Comparison of ENCODE assay signal across 11 cellular contexts in genomic region chr17:6638046-6638908, GRCh38. TPM values are rescaled to one million over a fixed set of nuclear protein-coding genes. Genes with fewer than 3 reads are reported as not detected.
DNase-seq lines count a peak whose midpoint lies in the region; ATAC-seq, FAIRE-seq and TF ChIP-seq lines count a peak whose summit lies in the region.
"Had no signal": no experiment of that assay in that cellular context is flagged by ENCODE, and none has a peak within 500 bp of the region (broad histone marks: within the 10 kb centered on the region; RNA-seq: fewer than 3 reads in every experiment).

No MANE protein-coding gene starts in this region.

- TF ChIP-seq CTCF in A549 (IDR thresholded peaks at IDR 0.05) (no peak), DND-41 (IDR thresholded peaks at IDR 0.05; ENCODE audit: borderline replicate concordance, extremely low read depth, low read length, poor library complexity, severe bottlenecking) (no peak)
- TF ChIP-seq CTCF in activated CD8-positive, alpha-beta T cell treated with anti-CD3 and anti-CD28 coated beads for 36 hours (IDR thresholded peaks at IDR 0.05): no peak

- WGBS in A549 (ENCODE audit: missing lambda C conversion rate): 87% methylated on average over 23 of the region's 24 CpGs

- no peak for TF ChIP-seq POLR2A in A549 (IDR thresholded peaks at IDR 0.05; ENCODE audit: low read length)

- no peak overlapping the region for H2AFZ ChIP-seq in DND-41 (ENCODE audit: low read depth, low read length)

- no peak for TF ChIP-seq EP300 in A549 (IDR thresholded peaks at IDR 0.05)

- no peaks in the 10 kb centered on the region for H3K27me3 Mint-ChIP-seq in activated CD8-positive, alpha-beta T cell treated with anti-CD3 and anti-CD28 coated beads for 36 hours
- H3K27me3 Mint-ChIP-seq in memory B cell: no peaks in the 10 kb centered on the region

- H3K4me3 ChIP-seq in A549 (no peak overlapping the region), DND-41 (ENCODE audit: low read depth in 1 of 2, low read length in 2 of 2) (0 out of 4 replicates have a peak overlapping the region, but pooled peaks of 1 of the 2 experiments have one; percentile 67)

- H3K27me3 ChIP-seq in DND-41 (ENCODE audit: insufficient read depth, low read length, poor library complexity): no peaks in the 10 kb centered on the region

- no peak for FAIRE-seq in A549 (lab: Jason Lieb, UNC)

- H3K79me2 ChIP-seq in DND-41 (ENCODE audit: insufficient read depth, low read length): peaks cover 43% of the 10 kb centered on the region

- H3K36me3 Mint-ChIP-seq in activated CD8-positive, alpha-beta T cell treated with anti-CD3 and anti-CD28 coated beads for 36 hours (ENCODE audit: low read depth): peaks cover 32% of the 10 kb centered on the region
- H3K36me3 Mint-ChIP-seq in memory B cell: peaks cover 14% of the 10 kb centered on the region

- H3K4me1 ChIP-seq in A549 (peaks cover 22% of the 10 kb centered on the region), DND-41 (ENCODE audit: insufficient read depth, low read length) (peaks cover 36% of the 10 kb centered on the region)

- no peaks in the 10 kb centered on the region for H3K9me3 Mint-ChIP-seq in activated CD8-positive, alpha-beta T cell treated with anti-CD3 and anti-CD28 coated beads for 36 hours
- H3K9me3 Mint-ChIP-seq in memory B cell: no peaks in the 10 kb centered on the region

- CTCF ChIA-PET in A549 (lab: Yijun Ruan, JAX): interaction anchor here (0.8 to 4.2 kb wide), 7 partner anchors 9 to 383 kb away, joined by 3 to 24 read pairs (median 5); no protein-coding TSS in a partner anchor
- CTCF ChIA-PET in activated CD8-positive, alpha-beta T cell treated with anti-CD3 and anti-CD28 coated beads for 36 hours (lab: Charles Lee): no interaction called here

- DNase-seq in A549 (ENCODE audit: low read depth in 1 of 2, low spot score in 1 of 2): no peak
- DNase-seq in DND-41: no peak
- no peak for DNase-seq in activated CD8-positive, alpha-beta T cell treated with anti-CD3 and anti-CD28 coated beads for 36 hours
- DNase-seq in memory B cell (ENCODE audit: low spot score in 2 of 2): no peak
- DNase-seq in NCI-H510A treated with DMSO at 0.1 percent for 48 hours (lab: John Stamatoyannopoulos, UW): no peak
- no peak for DNase-seq in C1 segment of cervical spinal cord (lab: John Stamatoyannopoulos, UW)
- DNase-seq: activated CD4-positive, alpha-beta T cell treated with anti-CD3 and anti-CD28 coated beads for 1 hour; DMS79 treated with DMSO at 0.1 percent for 48 hours; NCI-H1436 had no signal

- peak overlapping the region; percentile 51 for H3K4me3 Mint-ChIP-seq in activated CD8-positive, alpha-beta T cell treated with anti-CD3 and anti-CD28 coated beads for 36 hours
- H3K4me3 Mint-ChIP-seq in memory B cell: no peak overlapping the region

- intact Hi-C loops in activated CD8-positive, alpha-beta T cell treated with anti-CD3 and anti-CD28 coated beads for 36 hours (cut with micrococcal nuclease): no loop called here

- peak overlapping the region; percentile 65; the same call in 1 of the 2 replicates for H3K9ac ChIP-seq in DND-41 (ENCODE audit: low read depth, low read length)

- H3K9me3 ChIP-seq in A549 (no peaks in the 10 kb centered on the region), DND-41 (ENCODE audit: insufficient read depth, low read length, severe bottlenecking) (no peaks in the 10 kb centered on the region)

- H3K4me2 ChIP-seq in A549: peak overlapping the region; percentile 87
- H3K4me2 ChIP-seq in DND-41 (ENCODE audit: insufficient read depth, low read length): peak overlapping the region; percentile 81

- H4K20me1 ChIP-seq in DND-41 (ENCODE audit: insufficient read depth, low read length): peaks cover 12% of the 10 kb centered on the region; the same call in 1 of the 2 replicates

- TF ChIP-seq RAD21 in A549 (conservative IDR thresholded peaks at IDR 0.05 in 1 of 2, IDR thresholded peaks at IDR 0.05 in 1 of 2): no peak

- POLR2A ChIA-PET in A549 (lab: Yijun Ruan, JAX): no interaction called here
- POLR2A ChIA-PET in activated CD8-positive, alpha-beta T cell treated with anti-CD3 and anti-CD28 coated beads for 36 hours (lab: Charles Lee): interaction anchor here (0.5 to 4.1 kb wide), 3 partner anchors 12 to 429 kb away, joined by 3 to 28 read pairs (median 3); partner anchors contain the start of genes C17orf100 and MED31

- ATAC-seq in A549 (no peak), DND-41 (ENCODE audit: insufficient read depth, low read depth) (no peak), memory B cell (ENCODE audit: low read depth) (no peak), HG02938 (IDR thresholded peaks at IDR 0.05; ENCODE audit: unreplicated experiment) (no peak), GM19328 (IDR thresholded peaks at IDR 0.05; ENCODE audit: unreplicated experiment) (no peak)
- no peak for ATAC-seq in activated CD8-positive, alpha-beta T cell treated with anti-CD3 and anti-CD28 coated beads for 36 hours

- peaks cover 39% of the 10 kb centered on the region for H3K4me1 Mint-ChIP-seq in activated CD8-positive, alpha-beta T cell treated with anti-CD3 and anti-CD28 coated beads for 36 hours (ENCODE audit: low read depth)
- peaks cover 29% of the 10 kb centered on the region for H3K4me1 Mint-ChIP-seq in memory B cell

- H3K27ac Mint-ChIP-seq in activated CD8-positive, alpha-beta T cell treated with anti-CD3 and anti-CD28 coated beads for 36 hours: no peak overlapping the region
- peak overlapping the region; percentile 70 for H3K27ac Mint-ChIP-seq in memory B cell

- H3K36me3 ChIP-seq in DND-41 (ENCODE audit: insufficient read depth, low read length): peaks cover 16% of the 10 kb centered on the region

- peak overlapping the region; percentile 94 to 97; a peak in 4 of 6 replicates for H3K27ac ChIP-seq in A549
- no peak overlapping the region for H3K27ac ChIP-seq in DND-41 (ENCODE audit: low read length)

TF ChIP-seq in A549, 52 proteins besides CTCF, POLR2A, EP300 and RAD21 (continues in another document):
- TF ChIP-seq ZC3H11A (IDR thresholded peaks at IDR 0.05) (no peak), JUN (IDR thresholded peaks at IDR 0.05) (no peak), ZFP36 (IDR thresholded peaks at IDR 0.05; ENCODE audit: borderline replicate concordance, partially characterized antibody) (no peak), REST (IDR thresholded peaks at IDR 0.05) (no peak), NFE2L2 (conservative IDR thresholded peaks at IDR 0.05; ENCODE audit: low read length) (no peak)

RNA-seq across cellular contexts. Expression of gene KIAA0753, which starts 2.2 kb away (rescaled TPM):
- polyA plus RNA-seq in A549 (2011; rRNA removed) (15.2 and 21.5 TPM in 2 replicates), A549 (2017; fragmentation: RNase III; extraction: RNeasy Plus Mini Kit Qiagen cat#74134 plus additional on column Dnase treatment) (13.6 to 16.1 TPM (median 14.1 TPM) in 3 replicates)
- 4.4 and 5.1 TPM in 2 replicates for polyA plus RNA-seq in A549 (2012; cell fraction: cytosol; rRNA removed)
- polyA plus RNA-seq in A549 (2012; cell fraction: nucleus; rRNA removed): 5.5 and 11.7 TPM in 2 replicates
- 20.8 and 21.1 TPM in 2 replicates for polyA minus RNA-seq in A549 (2011; rRNA and poly(A)+ RNA removed)
- total RNA-seq in activated CD8-positive, alpha-beta T cell treated with anti-CD3 and anti-CD28 coated beads for 36 hours: 10 to 100 TPM; 16.5 to 17.3 TPM

RNA-seq across cellular contexts. Expression of gene TXNDC17, which starts 2.6 kb away (rescaled TPM):
- polyA plus RNA-seq in A549 (2011; rRNA removed) (517 and 572 TPM in 2 replicates), A549 (2017; fragmentation: RNase III; extraction: RNeasy Plus Mini Kit Qiagen cat#74134 plus additional on column Dnase treatment) (621 to 751 TPM (median 643 TPM) in 3 replicates)
- polyA plus RNA-seq in A549 (2012; cell fraction: cytosol; rRNA removed): 876 and 1,178 TPM in 2 replicates
- polyA plus RNA-seq in A549 (2012; cell fraction: nucleus; rRNA removed): 419 and 424 TPM in 2 replicates
- polyA minus RNA-seq in A549 (2011; rRNA and poly(A)+ RNA removed): 43.1 and 59.7 TPM in 2 replicates
- 100 to 1,000 TPM in 1 of 2 experiments, 10 to 100 TPM in 1; 100.0 to 103 TPM for total RNA-seq in activated CD8-positive, alpha-beta T cell treated with anti-CD3 and anti-CD28 coated beads for 36 hours

RNA-seq across cellular contexts. Expression of gene MED31, which starts 13.1 kb away (rescaled TPM):
- polyA plus RNA-seq in A549 (2011; rRNA removed): 49.0 and 50.2 TPM in 2 replicates
- 22.9 and 25.0 TPM in 2 replicates for polyA plus RNA-seq in A549 (2012; cell fraction: cytosol; rRNA removed)
- polyA plus RNA-seq in A549 (2012; cell fraction: nucleus; rRNA removed): 6.4 and 11.0 TPM in 2 replicates
- polyA plus RNA-seq in A549 (2017; fragmentation: RNase III; extraction: RNeasy Plus Mini Kit Qiagen cat#74134 plus additional on column Dnase treatment): 27.9 to 32.2 TPM (median 31.8 TPM) in 3 replicates
- polyA minus RNA-seq in A549 (2011; rRNA and poly(A)+ RNA removed): 11.4 and 14.4 TPM in 2 replicates
- 10 to 100 TPM; 21.0 to 24.4 TPM for total RNA-seq in activated CD8-positive, alpha-beta T cell treated with anti-CD3 and anti-CD28 coated beads for 36 hours

RNA-seq across cellular contexts. Expression of gene C17orf100, which starts 13.3 kb away (rescaled TPM):
- polyA plus RNA-seq in A549 (2011; rRNA removed) (4.1 and 4.2 TPM in 2 replicates), A549 (2017; fragmentation: RNase III; extraction: RNeasy Plus Mini Kit Qiagen cat#74134 plus additional on column Dnase treatment) (2.4 to 3.1 TPM (median 2.6 TPM) in 3 replicates)
- polyA plus RNA-seq in A549 (2012; cell fraction: cytosol; rRNA removed): 2.1 and 2.9 TPM in 2 replicates
- polyA plus RNA-seq in A549 (2012; cell fraction: nucleus; rRNA removed): 1.6 and 2.0 TPM in 2 replicates
- polyA minus RNA-seq in A549 (2011; rRNA and poly(A)+ RNA removed): 1.9 TPM in 2 replicates
- 1 to 10 TPM; 1.1 to 1.6 TPM for total RNA-seq in activated CD8-positive, alpha-beta T cell treated with anti-CD3 and anti-CD28 coated beads for 36 hours
